Comparison of ENCODE assay signal across 25 cellular contexts in the genomic region with DNA sequence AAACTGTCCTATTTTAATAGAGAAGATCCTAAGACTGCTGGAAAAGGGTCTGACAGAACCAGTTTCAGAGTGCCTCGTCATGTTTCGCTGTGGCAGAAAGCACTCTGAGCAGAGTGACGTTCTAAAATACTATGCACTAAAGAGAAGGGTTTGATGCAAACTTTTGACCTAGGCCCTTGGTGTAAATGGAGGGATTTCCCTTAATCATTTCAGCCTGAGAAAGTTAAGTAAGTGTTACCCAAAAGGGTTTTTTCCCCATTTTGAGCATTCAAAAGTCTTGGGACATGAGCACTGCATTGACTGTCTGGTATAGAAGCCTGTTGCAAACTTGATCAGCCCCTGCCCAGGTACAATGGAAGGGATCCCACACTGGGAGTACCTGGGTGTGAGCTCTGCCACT.
DNase-seq lines count a peak whose midpoint lies in the region; ATAC-seq, FAIRE-seq and TF ChIP-seq lines count a peak whose summit lies in the region.
"Had no signal": no experiment of that assay in that cellular context is flagged by ENCODE, and none has a peak within 500 bp of the region (broad histone marks: within the 10 kb centered on the region; RNA-seq: fewer than 3 reads in every experiment).

No MANE protein-coding gene starts in this region.

- no peaks in the 10 kb centered on the region for H3K9me3 ChIP-seq in GM12878 (replicated peaks; ENCODE audit: control insufficient read depth, insufficient read depth, low read length)
- H3K9me3 ChIP-seq: BE2C; BLaER1 treated with 17β-estradiol and CSF1 and Interleukin-3, amounts not matched to agents 10 nM and 100 nM; HAP-1 had no signal

- H3K79me2 ChIP-seq in GM12878 (ENCODE audit: control insufficient read depth, insufficient read depth, low read length) = no peaks in the 10 kb centered on the region

- WGBS in GM12878 (ENCODE audit: insufficient coverage, insufficient replicate concordance, low lambda C conversion rate, missing lambda C conversion rate) = 69% methylated on average over 3 of the region's 3 CpGs

- H3K36me3 ChIP-seq in GM12878 (ENCODE audit: control insufficient read depth in 2 of 2, insufficient read depth in 2 of 2, low read length in 1 of 2) = no peaks in the 10 kb centered on the region
- H3K36me3 ChIP-seq: BE2C; BLaER1 treated with 17β-estradiol and CSF1 and Interleukin-3, amounts not matched to agents 10 nM and 100 nM; HAP-1 had no signal

- RAD21 ChIA-PET in GM12878 (lab: Charles Lee; ENCODE audit: unreplicated experiment) = no interaction called here

- no peak overlapping the region for H2AFZ ChIP-seq in GM12878 (ENCODE audit: control insufficient read depth, low read depth, low read length)

- TF ChIP-seq RAD21 in GM12878 (IDR thresholded peaks at IDR 0.05; ENCODE audit: insufficient read depth, low read depth, low read length) = no peak

- SMC1A ChIA-PET in GM12878 (lab: Charles Lee; ENCODE audit: uncharacterized antibody, unreplicated experiment) = no interaction called here

- no peak for TF ChIP-seq CTCF in GM12878 (IDR thresholded peaks at IDR 0.05 in 2 of 3, conservative IDR thresholded peaks at IDR 0.05 in 1 of 3; ENCODE audit: control insufficient read depth in 2 of 3, extremely low read depth in 1 of 3, insufficient read depth in 1 of 3, low read depth in 3 of 3, low read length in 3 of 3)

- no peak for FAIRE-seq in GM12878 (lab: Jason Lieb, UNC)
- FAIRE-seq: A204.1, GM12892, GM19239, H54 had no signal

- H3K27ac ChIP-seq in GM12878 (ENCODE audit: control insufficient read depth, insufficient read depth) = no peak overlapping the region
- H3K27ac ChIP-seq: 22Rv1; BLaER1 treated with 17β-estradiol and CSF1 and Interleukin-3, amounts not matched to agents 10 nM and 100 nM had no signal

- DNase-seq in GM12878 (ENCODE audit: low read depth, low spot score) (no peak), COLO668 (lab: John Stamatoyannopoulos, UW; ENCODE audit: unreplicated experiment) (no peak), NCI-H1930 (lab: John Stamatoyannopoulos, UW) (no peak), NK-92 (lab: John Stamatoyannopoulos, UW; ENCODE audit: unreplicated experiment) (no peak)
- DNase-seq: AML-193; BE2C; Calu3; CD4-positive, alpha-beta T cell; CD8-positive, alpha-beta memory T cell; COR-L47; DMS53; DMS79 treated with DMSO at 0.1 percent for 48 hours; GF-D8; GOT3; HFFc6 had no signal

- H3K4me3 ChIP-seq in GM12878 = no peak overlapping the region
- H3K4me3 ChIP-seq: BLaER1 treated with 17β-estradiol and CSF1 and Interleukin-3, amounts not matched to agents 10 nM and 100 nM; HAP-1 had no signal

- no peak overlapping the region for H3K4me2 ChIP-seq in GM12878 (ENCODE audit: control insufficient read depth, insufficient read depth)
- H3K4me2 ChIP-seq: BLaER1 treated with 17β-estradiol and CSF1 and Interleukin-3, amounts not matched to agents 10 nM and 100 nM had no signal

- TF ChIP-seq EP300 in GM12878 (IDR thresholded peaks at IDR 0.05; ENCODE audit: borderline replicate concordance in 1 of 2, control insufficient read depth in 1 of 2, low read depth in 2 of 2, low read length in 2 of 2) = peak in 1 of 2 experiments; percentile 33; a peak in 1 of 4 replicates

- H3K27me3 ChIP-seq in GM12878 (replicated peaks in 1 of 2; ENCODE audit: control insufficient read depth in 2 of 2, insufficient read depth in 2 of 2, low read length in 1 of 2) = no peaks in the 10 kb centered on the region
- H3K27me3 ChIP-seq: BE2C; BLaER1 treated with 17β-estradiol and CSF1 and Interleukin-3, amounts not matched to agents 10 nM and 100 nM had no signal

- ATAC-seq in GM18511 (IDR thresholded peaks at IDR 0.05; ENCODE audit: unreplicated experiment) (peak; percentile 53), GM18868 (IDR thresholded peaks at IDR 0.05; ENCODE audit: unreplicated experiment) (peak; percentile 39), HG02610 (IDR thresholded peaks at IDR 0.05; ENCODE audit: unreplicated experiment) (peak; percentile 45), GM12878 (peak; percentile 86)

- no peak overlapping the region for H3K9ac ChIP-seq in GM12878 (ENCODE audit: control insufficient read depth, insufficient read depth, low read length)
- H3K9ac ChIP-seq: BLaER1 treated with 17β-estradiol and CSF1 and Interleukin-3, amounts not matched to agents 10 nM and 100 nM had no signal

- POLR2A ChIA-PET in GM12878 (lab: Charles Lee) = no interaction called here

- no peaks in the 10 kb centered on the region for H3K4me1 ChIP-seq in GM12878 (ENCODE audit: control insufficient read depth, insufficient read depth, low read length)
- H3K4me1 ChIP-seq: BE2C; BLaER1 treated with 17β-estradiol and CSF1 and Interleukin-3, amounts not matched to agents 10 nM and 100 nM; HAP-1 had no signal

- TF ChIP-seq POLR2A in GM12878 (IDR thresholded peaks at IDR 0.05; ENCODE audit: low read depth, low read length) = no peak

- in situ Hi-C loops in GM12878 (cut with MboI) = no loop called here

- BruUV-seq in GM12878 (replicated peaks; lab: Mats Ljungman, UMichigan) = no TSS peak

- CTCF ChIA-PET in GM12878 (lab: Yijun Ruan, JAX) = no interaction called here

- intact Hi-C loops in GM12878 (cut with micrococcal nuclease; ENCODE audit: unreplicated experiment) = no loop called here

- H4K20me1 ChIP-seq in GM12878 (ENCODE audit: control insufficient read depth, insufficient read depth) = no peaks in the 10 kb centered on the region
- H4K20me1 ChIP-seq: BLaER1 treated with 17β-estradiol and CSF1 and Interleukin-3, amounts not matched to agents 10 nM and 100 nM had no signal

TF ChIP-seq in GM12878, 131 proteins besides CTCF, POLR2A, EP300 and RAD21:
- TF ChIP-seq SMARCA5 (IDR thresholded peaks at IDR 0.05) (no peak), MTA3 (IDR thresholded peaks at IDR 0.05; ENCODE audit: borderline replicate concordance, low read length) (no peak), IRF4 (IDR thresholded peaks at IDR 0.05; ENCODE audit: low read depth, low read length) (no peak), RAD51 (IDR thresholded peaks at IDR 0.05) (no peak), ATF7 (IDR thresholded peaks at IDR 0.05; ENCODE audit: low read depth) (peak; percentile 44), GATAD2B (conservative IDR thresholded peaks at IDR 0.05; ENCODE audit: low read depth) (no peak), CBX5 (IDR thresholded peaks at IDR 0.05; ENCODE audit: low read depth) (no peak), HCFC1 (IDR thresholded peaks at IDR 0.05; ENCODE audit: low read length) (no peak), POLR2AphosphoS5 (IDR thresholded peaks at IDR 0.05; ENCODE audit: low read length) (no peak), POLR2AphosphoS2 (IDR thresholded peaks at IDR 0.05; ENCODE audit: low read depth, low read length) (no peak), MTA2 (IDR thresholded peaks at IDR 0.05; ENCODE audit: low read depth) (0 out of 2 replicates have a peak, but pooled peaks have one; percentile 19), DPF2 (IDR thresholded peaks at IDR 0.05) (peak; percentile 47; the same call in 1 of the 2 replicates), CREB1 (IDR thresholded peaks at IDR 0.05; ENCODE audit: low read depth) (no peak), SREBF1 (IDR thresholded peaks at IDR 0.05; ENCODE audit: low read length) (no peak), NR2F1 (conservative IDR thresholded peaks at IDR 0.05) (peak; percentile 40; the same call in 1 of the 2 replicates)
- TF ChIP-seq, protein P1, sequence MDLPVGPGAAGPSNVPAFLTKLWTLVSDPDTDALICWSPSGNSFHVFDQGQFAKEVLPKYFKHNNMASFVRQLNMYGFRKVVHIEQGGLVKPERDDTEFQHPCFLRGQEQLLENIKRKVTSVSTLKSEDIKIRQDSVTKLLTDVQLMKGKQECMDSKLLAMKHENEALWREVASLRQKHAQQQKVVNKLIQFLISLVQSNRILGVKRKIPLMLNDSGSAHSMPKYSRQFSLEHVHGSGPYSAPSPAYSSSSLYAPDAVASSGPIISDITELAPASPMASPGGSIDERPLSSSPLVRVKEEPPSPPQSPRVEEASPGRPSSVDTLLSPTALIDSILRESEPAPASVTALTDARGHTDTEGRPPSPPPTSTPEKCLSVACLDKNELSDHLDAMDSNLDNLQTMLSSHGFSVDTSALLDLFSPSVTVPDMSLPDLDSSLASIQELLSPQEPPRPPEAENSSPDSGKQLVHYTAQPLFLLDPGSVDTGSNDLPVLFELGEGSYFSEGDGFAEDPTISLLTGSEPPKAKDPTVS (IDR thresholded peaks at IDR 0.05; ENCODE audit: low read depth, low read length) = no peak
- TF ChIP-seq, protein P2, sequence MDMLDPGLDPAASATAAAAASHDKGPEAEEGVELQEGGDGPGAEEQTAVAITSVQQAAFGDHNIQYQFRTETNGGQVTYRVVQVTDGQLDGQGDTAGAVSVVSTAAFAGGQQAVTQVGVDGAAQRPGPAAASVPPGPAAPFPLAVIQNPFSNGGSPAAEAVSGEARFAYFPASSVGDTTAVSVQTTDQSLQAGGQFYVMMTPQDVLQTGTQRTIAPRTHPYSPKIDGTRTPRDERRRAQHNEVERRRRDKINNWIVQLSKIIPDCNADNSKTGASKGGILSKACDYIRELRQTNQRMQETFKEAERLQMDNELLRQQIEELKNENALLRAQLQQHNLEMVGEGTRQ (IDR thresholded peaks at IDR 0.05; ENCODE audit: borderline replicate concordance, low read depth, low read length) = no peak
